In genomic region chr11:119152043-119152442, GRCh38 we compare ENCODE assay signal across 32 cellular contexts. TPM values are rescaled to one million over a fixed set of nuclear protein-coding genes. Genes with fewer than 3 reads are reported as not detected.
"Had no signal": no experiment of that assay in that cellular context is flagged by ENCODE, and none has a peak within 500 bp of the region (broad histone marks: within the 10 kb centered on the region; RNA-seq: fewer than 3 reads in every experiment).

No MANE protein-coding gene starts in this region.

- H3K9me3 Mint-ChIP-seq: activated CD8-positive, alpha-beta T cell treated with anti-CD3 and anti-CD28 coated beads for 36 hours; activated naive CD4-positive, alpha-beta T cell treated with anti-CD3 and anti-CD28 coated beads, Interleukin-2, amount 50 U/mL, for 24 hours; activated naive CD8-positive, alpha-beta T cell treated with anti-CD3 and anti-CD28 coated beads for 36 hours; activated naive CD8-positive, alpha-beta T cell treated with anti-CD3 and anti-CD28 coated beads, Interleukin-2, amount 50 U/mL, for 24 hours; activated T-cell treated with anti-CD3 and anti-CD28 coated beads, Interleukin-2, amount 50 U/mL, for 4 hours; activated T-helper 17 cell treated with anti-CD3 and anti-CD28 coated beads, Interleukin-2, amount 50 U/mL, for 72 hours; effector memory CD8-positive, alpha-beta T cell had no signal

- H3K4me3 Mint-ChIP-seq: activated CD4-positive, alpha-beta T cell treated with anti-CD3 and anti-CD28 coated beads for 36 hours; activated CD8-positive, alpha-beta T cell treated with anti-CD3 and anti-CD28 coated beads for 36 hours; activated naive CD4-positive, alpha-beta T cell treated with anti-CD3 and anti-CD28 coated beads, Interleukin-2, amount 50 U/mL, for 24 hours; activated naive CD8-positive, alpha-beta T cell treated with anti-CD3 and anti-CD28 coated beads for 36 hours; activated naive CD8-positive, alpha-beta T cell treated with anti-CD3 and anti-CD28 coated beads, Interleukin-2, amount 50 U/mL, for 24 hours; activated T-cell treated with anti-CD3 and anti-CD28 coated beads, Interleukin-2, amount 50 U/mL, for 4 hours; activated T-helper 17 cell treated with anti-CD3 and anti-CD28 coated beads, Interleukin-2, amount 50 U/mL, for 72 hours; effector memory CD8-positive, alpha-beta T cell had no signal

- H3K36me3 ChIP-seq: adrenal gland, esophagus muscularis mucosa, gastrocnemius medialis, heart left ventricle had no signal

- H3K4me3 ChIP-seq: adrenal gland, body of pancreas, esophagus muscularis mucosa, gastrocnemius medialis, heart left ventricle had no signal

- H3K27ac Mint-ChIP-seq: activated CD4-positive, alpha-beta T cell treated with anti-CD3 and anti-CD28 coated beads for 36 hours; activated CD8-positive, alpha-beta T cell treated with anti-CD3 and anti-CD28 coated beads for 36 hours; activated naive CD4-positive, alpha-beta T cell treated with anti-CD3 and anti-CD28 coated beads, Interleukin-2, amount 50 U/mL, for 24 hours; activated naive CD8-positive, alpha-beta T cell treated with anti-CD3 and anti-CD28 coated beads for 36 hours; activated naive CD8-positive, alpha-beta T cell treated with anti-CD3 and anti-CD28 coated beads, Interleukin-2, amount 50 U/mL, for 24 hours; activated T-helper 17 cell treated with anti-CD3 and anti-CD28 coated beads, Interleukin-2, amount 50 U/mL, for 72 hours; effector memory CD8-positive, alpha-beta T cell had no signal

- H3K9me3 ChIP-seq: adrenal gland, body of pancreas, esophagus muscularis mucosa, gastrocnemius medialis, heart left ventricle had no signal

- H3K4me1 ChIP-seq: foreskin keratinocyte had no signal

- FAIRE-seq: colon had no signal

- H3K27ac ChIP-seq: adrenal gland, body of pancreas, esophagus muscularis mucosa, foreskin keratinocyte, gastrocnemius medialis, heart left ventricle had no signal

- ATAC-seq: activated CD4-positive, alpha-beta T cell treated with anti-CD3 and anti-CD28 coated beads for 36 hours; activated CD8-positive, alpha-beta T cell treated with anti-CD3 and anti-CD28 coated beads for 36 hours; activated naive CD8-positive, alpha-beta T cell treated with anti-CD3 and anti-CD28 coated beads, Interleukin-2, amount 50 U/mL, for 24 hours; activated T-cell treated with anti-CD3 and anti-CD28 coated beads, Interleukin-2, amount 50 U/mL, for 4 hours; activated T-helper 17 cell treated with anti-CD3 and anti-CD28 coated beads, Interleukin-2, amount 50 U/mL, for 72 hours; body of pancreas; effector memory CD8-positive, alpha-beta T cell; foreskin keratinocyte; gastrocnemius medialis; heart left ventricle had no signal

- DNase-seq: activated CD4-positive, alpha-beta T cell treated with anti-CD3 and anti-CD28 coated beads for 36 hours; activated CD4-positive, alpha-beta T cell treated with anti-CD3 and anti-CD28 coated beads, Interleukin-2, amount 50 U/mL, for 1 hour; activated CD4-positive, alpha-beta T cell treated with anti-CD3 and anti-CD28 coated beads, Interleukin-2, amount 50 U/mL, for 48 hours; activated CD4-positive, CD25-positive, alpha-beta regulatory T cell; activated CD4-positive, CD25-positive, alpha-beta regulatory T cell treated with anti-CD3 and anti-CD28 coated beads, Interleukin-2, amount 50 U/mL, for 72 hours; activated CD8-positive, alpha-beta memory T cell treated with anti-CD3 and anti-CD28 coated beads for 24 hours; activated CD8-positive, alpha-beta T cell treated with anti-CD3 and anti-CD28 coated beads for 36 hours; activated effector memory CD4-positive, alpha-beta T cell treated with Interleukin-2 at 50 U/mL for 16 hours; activated gamma-delta T cell treated with Interleukin-2 at 50 U/mL for 16 hours; activated naive CD4-positive, alpha-beta T cell treated with Interleukin-2 at 50 U/mL for 16 hours; activated naive CD8-positive, alpha-beta T cell treated with anti-CD3 and anti-CD28 coated beads for 36 hours; activated naive CD8-positive, alpha-beta T cell treated with anti-CD3 and anti-CD28 coated beads, Interleukin-2, amount 50 U/mL, for 24 hours; activated T-cell treated with anti-CD3 and anti-CD28 coated beads, Interleukin-2, amount 50 U/mL, for 4 hours; adrenal gland; amygdala; aorta; body of pancreas; caudate nucleus; cortex of kidney; dermis blood vessel endothelial cell; effector CD4-positive, alpha-beta T cell; effector memory CD8-positive, alpha-beta T cell; erythroblast; foreskin keratinocyte; gastrocnemius medialis; glutamatergic neuron; heart left ventricle had no signal

- H3K4me1 Mint-ChIP-seq: activated T-helper 17 cell treated with anti-CD3 and anti-CD28 coated beads, Interleukin-2, amount 50 U/mL, for 72 hours had no signal

- H3K36me3 Mint-ChIP-seq: activated naive CD4-positive, alpha-beta T cell treated with anti-CD3 and anti-CD28 coated beads, Interleukin-2, amount 50 U/mL, for 24 hours; activated naive CD8-positive, alpha-beta T cell treated with anti-CD3 and anti-CD28 coated beads for 36 hours had no signal

- H3K27me3 ChIP-seq: adrenal gland had no signal

RNA-seq across cellular contexts. Expression of gene ABCG4, which starts 3.2 kb away (rescaled TPM):
- total RNA-seq: activated CD4-positive, alpha-beta T cell treated with anti-CD3 and anti-CD28 coated beads for 36 hours; activated CD8-positive, alpha-beta T cell treated with anti-CD3 and anti-CD28 coated beads for 36 hours; activated T-helper 17 cell treated with anti-CD3 and anti-CD28 coated beads, Interleukin-2, amount 50 U/mL, for 72 hours; gastrocnemius medialis had no signal

RNA-seq across cellular contexts. Expression of gene NHERF4, which starts 33.2 kb away (rescaled TPM):
- total RNA-seq: activated naive CD8-positive, alpha-beta T cell treated with anti-CD3 and anti-CD28 coated beads for 36 hours; chondrocyte; dermis blood vessel endothelial cell; foreskin keratinocyte had no signal
- polyA plus RNA-seq: foreskin keratinocyte, heart left ventricle had no signal
